8 cellular contexts compared by ENCODE assay signal in the genomic region with DNA sequence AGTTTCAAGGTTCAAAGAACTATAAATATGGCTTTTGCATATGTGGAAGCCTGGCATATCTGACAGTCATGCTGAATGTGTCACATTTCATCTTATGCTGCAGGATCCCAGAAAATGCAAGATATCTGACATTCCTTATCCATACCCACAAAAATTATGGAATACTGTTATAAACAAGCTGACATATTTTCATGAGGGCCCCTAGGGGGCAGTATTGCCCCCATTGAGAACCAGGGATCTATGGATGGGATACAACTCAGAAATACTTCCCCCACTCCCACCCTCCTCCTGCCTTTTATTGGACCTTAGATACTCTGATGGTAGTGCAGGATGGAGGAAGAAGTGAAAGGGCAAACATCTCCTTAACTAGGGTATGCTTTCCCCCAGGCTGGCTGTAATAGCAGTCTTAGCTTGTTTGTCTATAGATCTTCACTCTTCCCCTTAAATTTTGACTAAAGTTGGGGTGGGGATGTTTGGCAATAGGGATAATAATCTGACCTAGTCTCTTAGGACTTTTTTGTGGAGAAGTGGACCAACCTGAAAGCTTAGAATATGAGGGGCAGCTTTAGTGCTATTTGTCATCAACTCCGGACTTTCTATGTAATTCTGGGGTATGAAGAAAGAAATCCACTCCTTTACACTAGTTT. TPM values are rescaled to one million over a fixed set of nuclear protein-coding genes. Genes with fewer than 3 reads are reported as not detected.
A peak's percentile ranks its signal among the peaks of the same experiment; 100 is the strongest.
DNase-seq lines count a peak whose midpoint lies in the region; ATAC-seq and TF ChIP-seq lines count a peak whose summit lies in the region.

No MANE protein-coding gene starts in this region.

- ATAC-seq in GM21515 (IDR thresholded peaks at IDR 0.05; ENCODE audit: unreplicated experiment): no peak

- H3K4me1 ChIP-seq in fibroblast of lung (ENCODE audit: control insufficient read depth, extremely low read depth, insufficient read depth, low read length): no peaks in the 10 kb centered on the region

- H3K79me2 ChIP-seq in fibroblast of lung (ENCODE audit: control insufficient read depth, insufficient read depth, low read length): no peaks in the 10 kb centered on the region

- no peaks in the 10 kb centered on the region for H3K9me3 ChIP-seq in fibroblast of lung (ENCODE audit: control insufficient read depth, insufficient read depth, low read depth, low read length)

- no peaks in the 10 kb centered on the region for H3K27me3 ChIP-seq in fibroblast of lung (ENCODE audit: control insufficient read depth, insufficient read depth, low read length)

- no peak overlapping the region for H3K9ac ChIP-seq in fibroblast of lung (ENCODE audit: insufficient read depth, low read length)

- H3K36me3 ChIP-seq in fibroblast of lung (ENCODE audit: control insufficient read depth, insufficient read depth, low read length): no peaks in the 10 kb centered on the region

- TF ChIP-seq CTCF in fibroblast of lung (conservative IDR thresholded peaks at IDR 0.05 in 1 of 2, IDR thresholded peaks at IDR 0.05 in 1 of 2; ENCODE audit: low read depth in 1 of 2, low read length in 2 of 2): peak; percentile 85 to 86

- DNase-seq in AG20443 (ENCODE audit: low spot score) (peak; percentile 53), H4 (ENCODE audit: low spot score) (peak; percentile 53), OCI-M1 (lab: John Stamatoyannopoulos, UW) (peak; percentile 78), fibroblast of lung (ENCODE audit: low read depth in 2 of 2) (peak; percentile 63 to 79), pons (ENCODE audit: low spot score) (peak; percentile 46), HuH-7.5 (ENCODE audit: low spot score) (no peak), LoVo (ENCODE audit: low spot score) (no peak)

- H3K4me3 ChIP-seq in fibroblast of lung (replicated peaks in 1 of 4; ENCODE audit: control extremely low read depth in 1 of 4, insufficient read depth in 1 of 4, low read depth in 3 of 4, low read length in 4 of 4): no peak overlapping the region

- H2AFZ ChIP-seq in fibroblast of lung (ENCODE audit: low read length): no peak overlapping the region

- H3K4me2 ChIP-seq in fibroblast of lung (ENCODE audit: extremely low read depth, insufficient read depth, low read length): no peak overlapping the region

- H4K20me1 ChIP-seq in fibroblast of lung (ENCODE audit: control insufficient read depth, extremely low read depth, insufficient read depth, low read length): no peaks in the 10 kb centered on the region

- H3K27ac ChIP-seq in fibroblast of lung (ENCODE audit: insufficient read depth, low read length): no peak overlapping the region

RNA-seq across cellular contexts. Expression of a gene that starts 3.5 kb away (rescaled TPM):
- not detected in 2 replicates for total RNA-seq in H4 (2014; rRNA removed; shearing (Covaris generic))
- not detected in 2 replicates for total RNA-seq in fibroblast of lung
- not detected in 2 replicates for polyA plus RNA-seq in fibroblast of lung
- polyA plus RNA-seq in fibroblast of lung (2012): not detected in 2 replicates
- not detected in 2 replicates for polyA minus RNA-seq in fibroblast of lung (ENCODE audit: low replicate concordance)

RNA-seq across cellular contexts. Expression of a gene that starts 12.3 kb away (rescaled TPM):
- 16.0 and 18.0 TPM in 2 replicates for total RNA-seq in H4 (2014; rRNA removed; shearing (Covaris generic))
- 1.5 and 14.4 TPM in 2 replicates for total RNA-seq in fibroblast of lung
- polyA plus RNA-seq in fibroblast of lung: 57.6 and 76.0 TPM in 2 replicates
- 58.9 and 71.5 TPM in 2 replicates for polyA plus RNA-seq in fibroblast of lung (2012)
- 35.6 and 44.9 TPM in 2 replicates for polyA minus RNA-seq in fibroblast of lung (ENCODE audit: low replicate concordance)

RNA-seq across cellular contexts. Expression of a gene that starts 18.6 kb away (rescaled TPM):
- total RNA-seq in H4 (2014; rRNA removed; shearing (Covaris generic)): 57.1 and 58.5 TPM in 2 replicates
- total RNA-seq in fibroblast of lung: 9.0 and 27.2 TPM in 2 replicates
- 23.1 and 46.1 TPM in 2 replicates for polyA plus RNA-seq in fibroblast of lung
- 37.7 and 63.8 TPM in 2 replicates for polyA plus RNA-seq in fibroblast of lung (2012)
- polyA minus RNA-seq in fibroblast of lung (ENCODE audit: low replicate concordance): 0.59 and 2.2 TPM in 2 replicates

Comparison
In these comparisons a context has a peak if more than half of its experiments do, and no peak if none do; other contexts are left out.
1. DNase-seq: peak in AG20443 (single experiment), H4 (single experiment), OCI-M1 (single experiment), fibroblast of lung (2 of 2) and pons (single experiment); none in HuH-7.5 (single experiment) and LoVo (single experiment).